ENCODE assay signal across 21 cellular contexts in genomic region chr10:114246679-114247305, GRCh38. TPM values are rescaled to one million over a fixed set of nuclear protein-coding genes. Genes with fewer than 3 reads are reported as not detected.
DNase-seq lines count a peak whose midpoint lies in the region; ATAC-seq and TF ChIP-seq lines count a peak whose summit lies in the region.
"Had no signal": no experiment of that assay in that cellular context is flagged by ENCODE, and none has a peak within 500 bp of the region (broad histone marks: within the 10 kb centered on the region; RNA-seq: fewer than 3 reads in every experiment).

No MANE protein-coding gene starts in this region.

- no peaks in the 10 kb centered on the region for H3K9me3 Mint-ChIP-seq in glutamatergic neuron (ENCODE audit: unreplicated experiment)
- no peaks in the 10 kb centered on the region for H3K9me3 Mint-ChIP-seq in stimulated activated naive CD8-positive, alpha-beta T cell treated with anti-CD3 and anti-CD28 coated beads, Interleukin-15, amount 100 ng/mL, for 72 hours
- H3K9me3 Mint-ChIP-seq: activated CD4-positive, alpha-beta T cell treated with anti-CD3 and anti-CD28 coated beads, Interleukin-2, amount 10 ng/mL, durations not matched to agents 24 days and 14 days; effector memory CD8-positive, alpha-beta T cell had no signal

- intact Hi-C loops in esophagus squamous epithelium (cut with DNase I) = no loop called here

- 33 to 50% methylated on average over 7 of the region's 7 CpGs for WGBS in esophagus squamous epithelium, 2 donors

- no peaks in the 10 kb centered on the region for H3K4me1 Mint-ChIP-seq in glutamatergic neuron (ENCODE audit: low read depth, unreplicated experiment)
- peaks cover 4% of the 10 kb centered on the region for H3K4me1 Mint-ChIP-seq in stimulated activated naive CD8-positive, alpha-beta T cell treated with anti-CD3 and anti-CD28 coated beads, Interleukin-15, amount 100 ng/mL, for 72 hours
- H3K4me1 Mint-ChIP-seq: activated CD4-positive, alpha-beta T cell treated with anti-CD3 and anti-CD28 coated beads, Interleukin-2, amount 10 ng/mL, durations not matched to agents 24 days and 14 days had no signal

- no peak overlapping the region for H3K27ac Mint-ChIP-seq in glutamatergic neuron (ENCODE audit: unreplicated experiment)
- H3K27ac Mint-ChIP-seq in stimulated activated naive CD8-positive, alpha-beta T cell treated with anti-CD3 and anti-CD28 coated beads, Interleukin-15, amount 100 ng/mL, for 72 hours = no peak overlapping the region
- H3K27ac Mint-ChIP-seq: activated CD4-positive, alpha-beta T cell treated with anti-CD3 and anti-CD28 coated beads, Interleukin-2, amount 10 ng/mL, durations not matched to agents 24 days and 14 days; effector memory CD8-positive, alpha-beta T cell had no signal

- H3K36me3 ChIP-seq in esophagus squamous epithelium (no peaks in the 10 kb centered on the region), mucosa of stomach (ENCODE audit: control insufficient read depth, insufficient read depth, low read length) (no peaks in the 10 kb centered on the region)

- H3K4me3 ChIP-seq in esophagus squamous epithelium = peak overlapping the region in 3 of 4 donors; percentile 5 to 34 (median 26)
- H3K4me3 ChIP-seq in mucosa of stomach (ENCODE audit: low read length) = no peak overlapping the region
- H3K4me3 ChIP-seq: A549, skin epidermis had no signal

- peaks cover 3% of the 10 kb centered on the region for H3K27me3 Mint-ChIP-seq in glutamatergic neuron (ENCODE audit: unreplicated experiment)
- peaks cover 43% of the 10 kb centered on the region for H3K27me3 Mint-ChIP-seq in stimulated activated naive CD8-positive, alpha-beta T cell treated with anti-CD3 and anti-CD28 coated beads, Interleukin-15, amount 100 ng/mL, for 72 hours

- no peak for TF ChIP-seq CTCF in esophagus squamous epithelium (IDR thresholded peaks at IDR 0.05)
- no peak for TF ChIP-seq CTCF in glutamatergic neuron (IDR thresholded peaks at IDR 0.05; ENCODE audit: partially characterized antibody, unreplicated experiment)

- DNase-seq in NCI-H510A treated with DMSO at 0.1 percent for 48 hours (lab: John Stamatoyannopoulos, UW) (peak; percentile 50), NCI-H510A (lab: John Stamatoyannopoulos, UW) (no peak), esophagus squamous epithelium (lab: John Stamatoyannopoulos, UW) (no peak), glutamatergic neuron (no peak), NCI-H1694 (lab: John Stamatoyannopoulos, UW) (no peak)
- no peak for DNase-seq in stimulated activated naive CD8-positive, alpha-beta T cell treated with anti-CD3 and anti-CD28 coated beads, Interleukin-15, amount 100 ng/mL, for 72 hours
- DNase-seq: activated CD4-positive, alpha-beta T cell treated with anti-CD3 and anti-CD28 coated beads, Interleukin-2, amount 10 ng/mL, durations not matched to agents 24 days and 14 days; activated CD8-positive, alpha-beta memory T cell treated with anti-CD3 and anti-CD28 coated beads, Interleukin-2, amount 50 U/mL, for 48 hours; activated naive CD4-positive, alpha-beta T cell; amygdala; C1 segment of cervical spinal cord; DMS 273 treated with DMSO at 0.1 percent for 48 hours; effector memory CD8-positive, alpha-beta T cell; hippocampal formation; NCI-H1417 treated with DMSO at 0.1 percent for 48 hours; stimulated activated CD4-positive, alpha-beta T cell treated with anti-CD3 and anti-CD28 coated beads, Interleukin-4, amount 100 ng/mL, for 24 hours had no signal

- ATAC-seq in stimulated activated naive CD8-positive, alpha-beta T cell treated with anti-CD3 and anti-CD28 coated beads, Interleukin-15, amount 100 ng/mL, for 72 hours = no peak
- ATAC-seq in GM21786 (IDR thresholded peaks at IDR 0.05; ENCODE audit: unreplicated experiment) = no peak
- ATAC-seq: A549; effector memory CD8-positive, alpha-beta T cell had no signal

- peaks cover 0 to 38% (median 0%) of the 10 kb centered on the region in 4 donors for H3K27me3 ChIP-seq in esophagus squamous epithelium
- H3K27me3 ChIP-seq in mucosa of stomach (ENCODE audit: control insufficient read depth, insufficient read depth, low read length) = no peaks in the 10 kb centered on the region

- H3K9ac ChIP-seq in mucosa of stomach (ENCODE audit: low read length) = peak overlapping the region; percentile 22

- TF ChIP-seq POLR2A in esophagus squamous epithelium (IDR thresholded peaks at IDR 0.05) = peak in 1 of 4 donors; percentile 9

- no peaks in the 10 kb centered on the region for H3K36me3 Mint-ChIP-seq in glutamatergic neuron (ENCODE audit: unreplicated experiment)

- H3K4me1 ChIP-seq in esophagus squamous epithelium = peaks cover 0 to 49% (median 19%) of the 10 kb centered on the region in 3 donors
- peaks cover 32% of the 10 kb centered on the region for H3K4me1 ChIP-seq in mucosa of stomach (ENCODE audit: control insufficient read depth, insufficient read depth, low read length)

- no peak overlapping the region for H3K4me3 Mint-ChIP-seq in glutamatergic neuron (ENCODE audit: unreplicated experiment)
- no peak overlapping the region for H3K4me3 Mint-ChIP-seq in stimulated activated naive CD8-positive, alpha-beta T cell treated with anti-CD3 and anti-CD28 coated beads, Interleukin-15, amount 100 ng/mL, for 72 hours
- H3K4me3 Mint-ChIP-seq: activated CD4-positive, alpha-beta T cell treated with anti-CD3 and anti-CD28 coated beads, Interleukin-2, amount 10 ng/mL, durations not matched to agents 24 days and 14 days; effector memory CD8-positive, alpha-beta T cell had no signal

- H3K27ac ChIP-seq in esophagus squamous epithelium = peak overlapping the region; percentile 6 to 76 (median 58)
- H3K27ac ChIP-seq: A549 had no signal

- no peaks in the 10 kb centered on the region for H3K9me3 ChIP-seq in esophagus squamous epithelium
- no peaks in the 10 kb centered on the region for H3K9me3 ChIP-seq in mucosa of stomach (ENCODE audit: control insufficient read depth, low read length)
- H3K9me3 ChIP-seq: A549 had no signal

RNA-seq across cellular contexts. Expression of gene VWA2, which starts 7.7 kb away (rescaled TPM):
- total RNA-seq in esophagus squamous epithelium (1 to 10 TPM; 2.9 to 5.7 (median 4.9) TPM), glutamatergic neuron (ENCODE audit: unreplicated experiment) (not detected)
- total RNA-seq: activated CD4-positive, alpha-beta T cell treated with anti-CD3 and anti-CD28 coated beads, Interleukin-2, amount 10 ng/mL, durations not matched to agents 24 days and 14 days; osteocyte had no signal
